Comparison of ENCODE assay signal across 21 cellular contexts in the genomic region with DNA sequence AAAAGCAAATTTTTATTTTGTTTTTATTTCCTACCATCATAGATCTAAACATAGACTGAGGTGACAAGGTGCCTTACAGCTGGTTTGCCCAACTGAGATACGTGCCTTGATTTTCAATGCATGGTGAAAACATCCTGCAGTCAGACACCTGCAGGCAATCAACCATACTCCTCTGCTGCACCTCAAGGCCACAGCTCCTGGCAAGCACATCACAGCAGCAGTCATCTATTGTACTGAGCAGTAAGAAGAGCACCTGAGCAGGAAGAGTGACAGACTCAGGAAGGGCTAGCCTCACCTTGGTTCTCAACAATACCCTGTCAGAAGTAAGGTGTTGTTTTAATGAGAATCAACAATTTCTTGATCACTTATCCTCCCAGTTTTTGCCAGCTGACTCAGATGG.
"Had no signal": no experiment of that assay in that cellular context is flagged by ENCODE, and none has a peak within 500 bp of the region (broad histone marks: within the 10 kb centered on the region; RNA-seq: fewer than 3 reads in every experiment).

No MANE protein-coding gene starts in this region.

- H3K9me3 ChIP-seq: thyroid gland had no signal

- H3K4me3 ChIP-seq: mucosa of descending colon, thyroid gland had no signal

- H3K36me3 Mint-ChIP-seq: activated CD4-positive, alpha-beta memory T cell treated with anti-CD3 and anti-CD28 coated beads for 36 hours; activated naive CD8-positive, alpha-beta T cell treated with anti-CD3 and anti-CD28 coated beads for 36 hours; immature natural killer cell; memory B cell; naive B cell; stimulated activated naive B cell treated with anti-CD40 and anti-IgM and Interleukin-4, amounts not matched to agents 10 μg/mL and 1 μg/mL and 100 μg/mL, for 72 hours had no signal

- H3K36me3 ChIP-seq: thyroid gland had no signal

- H3K27ac ChIP-seq: foreskin keratinocyte, thyroid gland had no signal

- H3K27me3 Mint-ChIP-seq: activated CD4-positive, alpha-beta memory T cell treated with anti-CD3 and anti-CD28 coated beads for 36 hours; activated naive CD8-positive, alpha-beta T cell treated with anti-CD3 and anti-CD28 coated beads for 36 hours; memory B cell; naive B cell; progenitor cell of endocrine pancreas; stimulated activated naive B cell treated with anti-CD40 and anti-IgM and Interleukin-4, amounts not matched to agents 10 μg/mL and 1 μg/mL and 100 μg/mL, for 72 hours had no signal

- H3K27me3 ChIP-seq: foreskin keratinocyte, thyroid gland had no signal

- H3K4me1 Mint-ChIP-seq: activated naive CD8-positive, alpha-beta T cell treated with anti-CD3 and anti-CD28 coated beads for 36 hours; immature natural killer cell; memory B cell; naive B cell; neural crest cell; stimulated activated naive B cell treated with anti-CD40 and anti-IgM and Interleukin-4, amounts not matched to agents 10 μg/mL and 1 μg/mL and 100 μg/mL, for 72 hours had no signal

- ATAC-seq: foreskin keratinocyte; mucosa of descending colon; stimulated activated naive B cell treated with anti-CD40 and anti-IgM and Interleukin-4, amounts not matched to agents 10 μg/mL and 1 μg/mL and 100 μg/mL, for 72 hours had no signal

- DNase-seq: activated CD4-positive, alpha-beta memory T cell treated with anti-CD3 and anti-CD28 coated beads for 36 hours; activated CD4-positive, alpha-beta T cell treated with anti-CD3 and anti-CD28 coated beads for 4 hours; activated naive CD4-positive, alpha-beta T cell; activated naive CD8-positive, alpha-beta T cell treated with anti-CD3 and anti-CD28 coated beads for 36 hours; activated T-cell treated with anti-CD3 and anti-CD28 coated beads for 4 hours; amniotic stem cell; caudate nucleus; foreskin keratinocyte; hypothalamus; immature natural killer cell; kidney glomerular epithelial cell; mucosa of descending colon; naive B cell; stimulated activated naive B cell treated with anti-CD40 and anti-IgM and Interleukin-4, amounts not matched to agents 10 μg/mL and 1 μg/mL and 100 μg/mL, for 72 hours; thyroid gland had no signal

- H3K4me1 ChIP-seq: foreskin keratinocyte, thyroid gland had no signal

- H3K4me3 Mint-ChIP-seq: activated CD4-positive, alpha-beta memory T cell treated with anti-CD3 and anti-CD28 coated beads for 36 hours; activated naive CD8-positive, alpha-beta T cell treated with anti-CD3 and anti-CD28 coated beads for 36 hours; activated T-helper 1 cell treated with anti-CD3 and anti-CD28 coated beads, Interleukin-12 subunit alpha, Interleukin-12 subunit beta, Interleukin-2, Interleukin-4 antibody, amounts not matched to agents 30 ng/mL and 10 ng/mL and 1 ng/mL, durations not matched to agents 14 hours and 24 hours and 36 hours; immature natural killer cell; memory B cell; naive B cell; neural crest cell; stimulated activated naive B cell treated with anti-CD40 and anti-IgM and Interleukin-4, amounts not matched to agents 10 μg/mL and 1 μg/mL and 100 μg/mL, for 72 hours had no signal

- FAIRE-seq: colon, TTC549 had no signal

- H3K27ac Mint-ChIP-seq: activated CD4-positive, alpha-beta memory T cell treated with anti-CD3 and anti-CD28 coated beads for 36 hours; activated naive CD8-positive, alpha-beta T cell treated with anti-CD3 and anti-CD28 coated beads for 36 hours; activated T-helper 1 cell treated with anti-CD3 and anti-CD28 coated beads, Interleukin-12 subunit alpha, Interleukin-12 subunit beta, Interleukin-2, Interleukin-4 antibody, amounts not matched to agents 30 ng/mL and 10 ng/mL and 1 ng/mL, durations not matched to agents 14 hours and 24 hours and 36 hours; immature natural killer cell; memory B cell; naive B cell; progenitor cell of endocrine pancreas; stimulated activated naive B cell treated with anti-CD40 and anti-IgM and Interleukin-4, amounts not matched to agents 10 μg/mL and 1 μg/mL and 100 μg/mL, for 72 hours had no signal
